1 cellular context compared by ENCODE assay signal in the genomic region with DNA sequence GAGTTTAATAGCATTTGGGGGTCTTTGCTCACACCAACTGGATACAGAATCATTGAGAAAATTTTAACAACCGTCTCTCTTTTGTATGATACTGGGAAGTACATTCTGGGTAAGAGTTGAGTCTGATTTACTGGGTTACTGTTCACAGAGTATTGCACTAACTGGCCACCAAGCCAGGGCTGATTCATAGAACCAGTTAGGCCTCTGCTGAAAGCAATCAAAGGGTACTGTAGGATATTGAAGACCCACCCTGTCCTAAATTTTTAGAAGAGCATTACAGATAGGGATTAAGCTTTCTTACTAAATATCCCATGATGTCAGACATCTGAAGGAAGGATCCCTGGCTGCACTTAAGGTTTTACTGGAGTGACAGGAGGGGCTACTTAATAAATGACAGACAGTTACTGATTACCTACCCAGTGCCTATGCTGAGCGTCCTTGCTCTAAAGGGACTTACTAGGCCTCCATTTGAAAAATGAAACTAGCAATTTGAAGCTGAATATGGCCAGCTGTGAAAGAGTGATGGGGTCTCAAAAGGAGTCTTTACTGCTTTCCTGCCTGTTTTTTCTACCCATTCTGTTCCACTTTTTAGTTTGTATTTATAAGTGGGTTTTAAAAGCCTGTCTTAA.
TF ChIP-seq lines count a peak whose summit lies in the region.

No MANE protein-coding gene starts in this region.

TF ChIP-seq in GM12878, 131 proteins besides CTCF, POLR2A, EP300 and RAD21 (continued from another document):
- TF ChIP-seq TCF12 (IDR thresholded peaks at IDR 0.05; ENCODE audit: low read depth, low read length) (no peak), SREBF2 (IDR thresholded peaks at IDR 0.05; ENCODE audit: low read length) (no peak), CBFB (IDR thresholded peaks at IDR 0.05; ENCODE audit: low read depth) (no peak), ASH2L (IDR thresholded peaks at IDR 0.05; ENCODE audit: borderline replicate concordance, low read depth) (no peak), SMARCA5 (IDR thresholded peaks at IDR 0.05) (no peak)
